Comparison of ENCODE assay signal across 8 cellular contexts in genomic region chr4:118834960-118835895, GRCh38. TPM values are rescaled to one million over a fixed set of nuclear protein-coding genes. Genes with fewer than 3 reads are reported as not detected.
DNase-seq lines count a peak whose midpoint lies in the region; ATAC-seq and TF ChIP-seq lines count a peak whose summit lies in the region.

No MANE protein-coding gene starts in this region.

- ATAC-seq in T-helper 17 cell, result peak; percentile 35

- H3K4me1 ChIP-seq in GM23248 (ENCODE audit: insufficient read depth) (peaks cover 38% of the 10 kb centered on the region), Karpas-422 (ENCODE audit: low read length) (peaks cover 51% of the 10 kb centered on the region), hepatocyte (ENCODE audit: insufficient read depth) (peaks cover 22% of the 10 kb centered on the region)

- H3K27ac Mint-ChIP-seq in T-helper 17 cell, result peak overlapping the region; percentile 95

- DNase-seq in GM04504 (ENCODE audit: low read depth) (peak; percentile 86), GM23248 (peak; percentile 96), Karpas-422 (peak; percentile 86), T-helper 17 cell (peak in 2 of 3 donors; percentile 13 to 23), astrocyte of the hippocampus (ENCODE audit: low read depth, low spot score) (peak; percentile 86), hepatocyte (ENCODE audit: low spot score) (peak; percentile 83), putamen (ENCODE audit: low spot score) (peak; percentile 52), NCI-H774 (lab: John Stamatoyannopoulos, UW) (no peak)

- peaks cover 35% of the 10 kb centered on the region for H3K4me1 Mint-ChIP-seq in T-helper 17 cell

- H3K9me3 ChIP-seq in GM23248 (ENCODE audit: low read depth) (no peaks in the 10 kb centered on the region), Karpas-422 (ENCODE audit: low read length) (no peaks in the 10 kb centered on the region), T-helper 17 cell (ENCODE audit: control insufficient read depth, low read length, poor library complexity, severe bottlenecking) (no peaks in the 10 kb centered on the region), hepatocyte (ENCODE audit: low read depth) (no peaks in the 10 kb centered on the region)

- H3K27me3 ChIP-seq in GM23248 (replicated peaks; ENCODE audit: insufficient read depth) (no peaks in the 10 kb centered on the region), Karpas-422 (ENCODE audit: low read length) (no peaks in the 10 kb centered on the region), hepatocyte (no peaks in the 10 kb centered on the region)

- no peak overlapping the region for H2AFZ ChIP-seq in GM23248
- H2AFZ ChIP-seq in Karpas-422 (ENCODE audit: low read length), result peak overlapping the region; percentile 38
- peak overlapping the region; percentile 74 for H2AFZ ChIP-seq in hepatocyte

- H4K20me1 ChIP-seq in GM23248 (ENCODE audit: insufficient read depth) (peaks cover 11% of the 10 kb centered on the region; the same call in 1 of the 2 replicates), Karpas-422 (ENCODE audit: insufficient read depth, low read depth, low read length) (no peaks in the 10 kb centered on the region), hepatocyte (ENCODE audit: insufficient read depth, poor library complexity, severe bottlenecking) (peaks cover 38% of the 10 kb centered on the region)

- H3K79me2 ChIP-seq in GM23248 (ENCODE audit: insufficient read depth) (peaks cover 63% of the 10 kb centered on the region), Karpas-422 (ENCODE audit: low read length) (peaks cover 51% of the 10 kb centered on the region), hepatocyte (peaks cover 46% of the 10 kb centered on the region)

- H3K36me3 Mint-ChIP-seq in T-helper 17 cell (ENCODE audit: low read depth), result peaks cover 10% of the 10 kb centered on the region

- H3K36me3 ChIP-seq in GM23248 (ENCODE audit: low read depth) (peaks cover 32% of the 10 kb centered on the region), Karpas-422 (ENCODE audit: insufficient read depth, low read length) (peaks cover 17% of the 10 kb centered on the region), hepatocyte (replicated peaks; ENCODE audit: insufficient read depth, low read depth) (peaks cover 6% of the 10 kb centered on the region)

- WGBS in GM23248 (ENCODE audit: low coverage in 1 of 2, low lambda C conversion rate in 2 of 2, missing lambda C conversion rate in 2 of 2), 2 experiments, result 0 to 1% methylated on average over 30 to 31 of the region's 31 CpGs
- WGBS in hepatocyte (ENCODE audit: low lambda C conversion rate, missing lambda C conversion rate), result under 1% methylated on average over 30 of the region's 31 CpGs

- H3K27ac ChIP-seq in GM23248 (peak overlapping the region; percentile 100), Karpas-422 (ENCODE audit: low read length) (peak overlapping the region; percentile 51), hepatocyte (peak overlapping the region; percentile 99)

- no peak for TF ChIP-seq CTCF in hepatocyte (IDR thresholded peaks at IDR 0.05; ENCODE audit: poor library complexity)

- H3K4me3 ChIP-seq in GM23248 (peak overlapping the region; percentile 99), Karpas-422 (ENCODE audit: low read length) (peak overlapping the region; percentile 70), hepatocyte (peak overlapping the region; percentile 84)

- H3K27me3 Mint-ChIP-seq in T-helper 17 cell, result peaks cover 6% of the 10 kb centered on the region

- H3F3A ChIP-seq in GM23248 (ENCODE audit: insufficient read depth), result peaks cover 22% of the 10 kb centered on the region

- in situ Hi-C loops in GM23248 (cut with MboI), result no loop called here

- H3K9me2 ChIP-seq in GM23248 (ENCODE audit: insufficient read depth) (no peaks in the 10 kb centered on the region), Karpas-422 (replicated peaks; ENCODE audit: insufficient read depth, low read length) (no peaks in the 10 kb centered on the region), hepatocyte (replicated peaks; ENCODE audit: insufficient read depth) (no peaks in the 10 kb centered on the region)

- H3K4me3 Mint-ChIP-seq in T-helper 17 cell, result peak overlapping the region; percentile 99

- H3K4me2 ChIP-seq in GM23248 (ENCODE audit: unreplicated experiment), result peak overlapping the region; percentile 99
- peak overlapping the region; percentile 99 for H3K4me2 ChIP-seq in Karpas-422 (ENCODE audit: low read depth, low read length, poor library complexity, severe bottlenecking)
- peak overlapping the region; percentile 75 for H3K4me2 ChIP-seq in hepatocyte

- H3K9ac ChIP-seq in GM23248 (peak overlapping the region; percentile 100), Karpas-422 (ENCODE audit: low read length) (peak overlapping the region; percentile 90)

RNA-seq across cellular contexts. Expression of gene SEC24D, which starts 0.7 kb away (rescaled TPM):
- total RNA-seq in GM23248 (2014; rRNA removed; shearing (Covaris generic)), result 148 and 166 TPM in 2 replicates
- 131 and 136 TPM in 2 replicates for polyA plus RNA-seq in GM23248 (2016; fragmentation: Nextera tagmentation; extraction: Ambion mirVana)
- 45.6 and 65.0 TPM in 2 replicates for total RNA-seq in Karpas-422 (2014; rRNA removed; shearing (Covaris generic); ENCODE audit: low replicate concordance)
- total RNA-seq in T-helper 17 cell, result 10 to 100 TPM; 30.9 to 31.2 TPM
- total RNA-seq in hepatocyte, result 88.1 and 97.4 TPM in 2 replicates
- 81.9 and 87.4 TPM in 2 replicates for polyA plus RNA-seq in hepatocyte

RNA-seq across cellular contexts. Expression of gene SYNPO2, which starts 53.4 kb away (rescaled TPM):
- total RNA-seq in GM23248 (2014; rRNA removed; shearing (Covaris generic)), result 4.3 and 5.0 TPM in 2 replicates
- polyA plus RNA-seq in GM23248 (2016; fragmentation: Nextera tagmentation; extraction: Ambion mirVana) (3.1 and 3.2 TPM in 2 replicates), hepatocyte (3.1 and 3.5 TPM in 2 replicates)
- 0.94 and 1.2 TPM in 2 replicates for total RNA-seq in Karpas-422 (2014; rRNA removed; shearing (Covaris generic); ENCODE audit: low replicate concordance)
- total RNA-seq in T-helper 17 cell (under 1 TPM; 0.37 to 0.72 TPM), hepatocyte (10.3 and 12.6 TPM in 2 replicates)
